Comparison of ENCODE assay signal across 17 cellular contexts in genomic region chr4:154422152-154422551, GRCh38.
A peak's percentile ranks its signal among the peaks of the same experiment; 100 is the strongest.
DNase-seq lines count a peak whose midpoint lies in the region; ATAC-seq and TF ChIP-seq lines count a peak whose summit lies in the region.
"Had no signal": no experiment of that assay in that cellular context is flagged by ENCODE, and none has a peak within 500 bp of the region (broad histone marks: within the 10 kb centered on the region; RNA-seq: fewer than 3 reads in every experiment).

No MANE protein-coding gene starts in this region.

- POLR2A ChIA-PET in T-cell (lab: Charles Lee): no interaction called here

- H3K27ac Mint-ChIP-seq in type B pancreatic cell (no peak overlapping the region), T-cell (no peak overlapping the region)
- H3K27ac Mint-ChIP-seq: activated naive CD8-positive, alpha-beta T cell treated with anti-CD3 and anti-CD28 coated beads, Interleukin-2, amount 50 U/mL, for 24 hours; T-helper 2 cell treated with Interferon-gamma antibody and Interleukin-4, amounts not matched to agents 5 μg/mL and 100 μg/mL, for 36 hours had no signal

- no peaks in the 10 kb centered on the region for H3K9me3 Mint-ChIP-seq in type B pancreatic cell
- no peaks in the 10 kb centered on the region for H3K9me3 Mint-ChIP-seq in T-cell
- H3K9me3 Mint-ChIP-seq: activated naive CD8-positive, alpha-beta T cell treated with anti-CD3 and anti-CD28 coated beads, Interleukin-2, amount 50 U/mL, for 24 hours; T-helper 2 cell treated with Interferon-gamma antibody and Interleukin-4, amounts not matched to agents 5 μg/mL and 100 μg/mL, for 36 hours had no signal

- H3K4me1 Mint-ChIP-seq in type B pancreatic cell (ENCODE audit: unreplicated experiment) (peaks cover 15% of the 10 kb centered on the region), T-cell (peaks cover 0 to 4% (median 3%) of the 10 kb centered on the region in 3 donors)

- TF ChIP-seq CTCF in type B pancreatic cell (conservative IDR thresholded peaks at IDR 0.05): no peak

- H3K36me3 Mint-ChIP-seq in type B pancreatic cell (no peaks in the 10 kb centered on the region), T-cell (no peaks in the 10 kb centered on the region)

- peak; percentile 30 for DNase-seq in RKO (ENCODE audit: low spot score)
- DNase-seq in activated CD4-positive, CD25-positive, alpha-beta regulatory T cell (lab: John Stamatoyannopoulos, UW): no peak
- DNase-seq in type B pancreatic cell (ENCODE audit: extremely low spot score, unreplicated experiment): no peak
- no peak for DNase-seq in activated T-cell treated with anti-CD3 and anti-CD28 coated beads, Interleukin-2, amount 50 U/mL, for 1 hour
- no peak for DNase-seq in T-cell
- DNase-seq: activated CD4-positive, alpha-beta T cell treated with anti-CD3 and anti-CD28 coated beads for 1 hour; activated effector memory CD4-positive, alpha-beta T cell treated with Interleukin-2 at 50 U/mL for 16 hours; activated naive CD8-positive, alpha-beta T cell treated with anti-CD3 and anti-CD28 coated beads, Interleukin-2, amount 50 U/mL, for 24 hours; GDM1; NCI-H1930; NCI-H345; stimulated activated CD4-positive, alpha-beta T cell treated with anti-CD3 and anti-CD28 coated beads, Interleukin-4, amount 100 ng/mL, for 4 hours; uterus had no signal

- no peak overlapping the region for H3K4me3 Mint-ChIP-seq in type B pancreatic cell
- no peak overlapping the region for H3K4me3 Mint-ChIP-seq in T-cell
- H3K4me3 Mint-ChIP-seq: activated naive CD8-positive, alpha-beta T cell treated with anti-CD3 and anti-CD28 coated beads, Interleukin-2, amount 50 U/mL, for 24 hours; T-helper 2 cell treated with Interferon-gamma antibody and Interleukin-4, amounts not matched to agents 5 μg/mL and 100 μg/mL, for 36 hours had no signal

- peaks cover 55% of the 10 kb centered on the region for H3K27me3 Mint-ChIP-seq in type B pancreatic cell
- peaks cover 20 to 31% of the 10 kb centered on the region in 2 donors for H3K27me3 Mint-ChIP-seq in T-cell

- ATAC-seq in GM18517 (IDR thresholded peaks at IDR 0.05; ENCODE audit: unreplicated experiment): peak; percentile 41
- peak; percentile 24 for ATAC-seq in GM21528 (IDR thresholded peaks at IDR 0.05; ENCODE audit: low FRiP score, unreplicated experiment)
- peak; percentile 55 for ATAC-seq in HG02938 (IDR thresholded peaks at IDR 0.05; ENCODE audit: unreplicated experiment)
- ATAC-seq in T-cell (replicated peaks in 1 of 4): no peak
- ATAC-seq: activated naive CD8-positive, alpha-beta T cell treated with anti-CD3 and anti-CD28 coated beads, Interleukin-2, amount 50 U/mL, for 24 hours had no signal

- CTCF ChIA-PET in T-cell (lab: Charles Lee): no interaction called here

Comparison
In these comparisons a context has a peak if more than half of its experiments do, and no peak if none do; other contexts are left out.
1. ATAC-seq: peak in GM18517 (single experiment), GM21528 (single experiment) and HG02938 (single experiment); none in T-cell (0 of 4).